8 cellular contexts compared by ENCODE assay signal in genomic region chr19:45405435-45406164, GRCh38. TPM values are rescaled to one million over a fixed set of nuclear protein-coding genes. Genes with fewer than 3 reads are reported as not detected.
A peak's percentile ranks its signal among the peaks of the same experiment; 100 is the strongest.
DNase-seq lines count a peak whose midpoint lies in the region; ATAC-seq and TF ChIP-seq lines count a peak whose summit lies in the region.

No MANE protein-coding gene starts in this region.

- in situ Hi-C loops in KBM-7 (cut with MboI; ENCODE audit: low pct_unique_long_range_greater_than_20kb, low sequenced_read_pairs): no loop called here

- DNase-seq in DMS79 (lab: John Stamatoyannopoulos, UW): peak; percentile 66
- DNase-seq in KBM-7: peak; percentile 90
- peak; percentile 91 for DNase-seq in RKO (ENCODE audit: low spot score)
- DNase-seq in activated T-helper 1 cell treated with anti-CD3 and anti-CD28 coated beads, Interleukin-2, amount 50 U/mL, for 16 hours (ENCODE audit: low read depth in 1 of 2, low spot score in 1 of 2): peak; percentile 61 to 67
- peak; percentile 90 for DNase-seq in fibroblast of mammary gland (ENCODE audit: low read depth)
- peak; percentile 87 for DNase-seq in natural killer cell treated with Interleukin-12 subunit alpha and Interleukin-12 subunit beta and Interleukin-15 and Interleukin-18, amount 100 ng/mL, for 72 hours (ENCODE audit: low spot score)
- DNase-seq in stimulated activated naive CD4-positive, alpha-beta T cell (lab: John Stamatoyannopoulos, UW): peak; percentile 60 to 85 (median 78)

- H3K4me3 Mint-ChIP-seq in natural killer cell treated with Interleukin-12 subunit alpha and Interleukin-12 subunit beta and Interleukin-15 and Interleukin-18, amount 100 ng/mL, for 72 hours: peak overlapping the region; percentile 92

- H3K27ac Mint-ChIP-seq in natural killer cell treated with Interleukin-12 subunit alpha and Interleukin-12 subunit beta and Interleukin-15 and Interleukin-18, amount 100 ng/mL, for 72 hours: peak overlapping the region; percentile 91 to 92

- H3K27me3 Mint-ChIP-seq in natural killer cell treated with Interleukin-12 subunit alpha and Interleukin-12 subunit beta and Interleukin-15 and Interleukin-18, amount 100 ng/mL, for 72 hours: peaks cover 0 to 4% of the 10 kb centered on the region in 2 donors

- peak overlapping the region; percentile 94 for H3K4me3 ChIP-seq in fibroblast of mammary gland (ENCODE audit: control insufficient read depth, low read depth, low read length)

- H3K36me3 Mint-ChIP-seq in natural killer cell treated with Interleukin-12 subunit alpha and Interleukin-12 subunit beta and Interleukin-15 and Interleukin-18, amount 100 ng/mL, for 72 hours: peaks cover 10% of the 10 kb centered on the region

- no peaks in the 10 kb centered on the region for H3K9me3 Mint-ChIP-seq in natural killer cell treated with Interleukin-12 subunit alpha and Interleukin-12 subunit beta and Interleukin-15 and Interleukin-18, amount 100 ng/mL, for 72 hours

- no peak for TF ChIP-seq CTCF in fibroblast of mammary gland (conservative IDR thresholded peaks at IDR 0.05; ENCODE audit: control insufficient read depth, insufficient read depth, low read depth, low read length)

- peaks cover 35 to 44% of the 10 kb centered on the region in 2 donors for H3K4me1 Mint-ChIP-seq in natural killer cell treated with Interleukin-12 subunit alpha and Interleukin-12 subunit beta and Interleukin-15 and Interleukin-18, amount 100 ng/mL, for 72 hours (ENCODE audit: low read depth in 2 of 2)

- peak; percentile 40 for ATAC-seq in GM21619 (IDR thresholded peaks at IDR 0.05; ENCODE audit: unreplicated experiment)
- ATAC-seq in natural killer cell treated with Interleukin-12 subunit alpha and Interleukin-12 subunit beta and Interleukin-15 and Interleukin-18, amount 100 ng/mL, for 72 hours: peak; percentile 82 to 84

RNA-seq across cellular contexts. Expression of gene PPP1R13L, which starts 0.7 kb away (rescaled TPM):
- 10 to 100 TPM; 12.2 to 14.1 TPM for total RNA-seq in natural killer cell treated with Interleukin-12 subunit alpha and Interleukin-12 subunit beta and Interleukin-15 and Interleukin-18, amount 100 ng/mL, for 72 hours

RNA-seq across cellular contexts. Expression of gene POLR1G, which starts 0.8 kb away (rescaled TPM):
- 10 to 100 TPM; 11.0 to 25.4 TPM for total RNA-seq in natural killer cell treated with Interleukin-12 subunit alpha and Interleukin-12 subunit beta and Interleukin-15 and Interleukin-18, amount 100 ng/mL, for 72 hours

RNA-seq across cellular contexts. Expression of gene ERCC1, which starts 18.1 kb away (rescaled TPM):
- total RNA-seq in natural killer cell treated with Interleukin-12 subunit alpha and Interleukin-12 subunit beta and Interleukin-15 and Interleukin-18, amount 100 ng/mL, for 72 hours: 10 to 100 TPM; 65.0 to 67.8 TPM

RNA-seq across cellular contexts. Expression of gene ERCC2, which starts 35.2 kb away (rescaled TPM):
- 10 to 100 TPM; 18.1 to 44.0 TPM for total RNA-seq in natural killer cell treated with Interleukin-12 subunit alpha and Interleukin-12 subunit beta and Interleukin-15 and Interleukin-18, amount 100 ng/mL, for 72 hours

Comparison
In these comparisons a context has a peak if more than half of its experiments do, and no peak if none do; other contexts are left out.
1. Peak in every context shown above with its lines: DNase-seq, ATAC-seq and H3K4me3 ChIP-seq.